1 cellular context compared by ENCODE assay signal in the genomic region with DNA sequence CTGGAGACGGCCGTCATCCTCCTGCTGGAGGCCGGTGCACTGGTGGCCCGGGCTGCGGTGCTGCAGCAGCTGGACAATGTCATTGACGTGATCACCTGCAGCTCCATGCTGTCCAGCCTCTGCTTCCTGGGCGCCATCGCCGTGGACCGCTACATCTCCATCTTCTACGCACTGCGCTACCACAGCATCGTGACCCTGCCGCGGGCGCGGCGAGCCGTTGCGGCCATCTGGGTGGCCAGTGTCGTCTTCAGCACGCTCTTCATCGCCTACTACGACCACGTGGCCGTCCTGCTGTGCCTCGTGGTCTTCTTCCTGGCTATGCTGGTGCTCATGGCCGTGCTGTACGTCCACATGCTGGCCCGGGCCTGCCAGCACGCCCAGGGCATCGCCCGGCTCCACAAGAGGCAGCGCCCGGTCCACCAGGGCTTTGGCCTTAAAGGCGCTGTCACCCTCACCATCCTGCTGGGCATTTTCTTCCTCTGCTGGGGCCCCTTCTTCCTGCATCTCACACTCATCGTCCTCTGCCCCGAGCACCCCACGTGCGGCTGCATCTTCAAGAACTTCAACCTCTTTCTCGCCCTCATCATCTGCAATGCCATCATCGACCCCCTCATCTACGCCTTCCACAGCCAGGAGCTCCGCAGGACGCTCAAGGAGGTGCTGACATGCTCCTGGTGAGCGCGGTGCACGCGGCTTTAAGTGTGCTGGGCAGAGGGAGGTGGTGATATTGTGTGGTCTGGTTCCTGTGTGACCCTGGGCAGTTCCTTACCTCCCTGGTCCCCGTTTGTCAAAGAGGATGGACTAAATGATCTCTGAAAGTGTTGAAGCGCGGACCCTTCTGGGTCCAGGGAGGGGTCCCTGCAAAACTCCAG.
TF ChIP-seq lines count a peak whose summit lies in the region.

No MANE protein-coding gene starts in this region.

TF ChIP-seq in HepG2, 621 proteins besides CTCF, POLR2A, EP300 and RAD21 (continued from another document and continues in another):
- TF ChIP-seq, protein P1, sequence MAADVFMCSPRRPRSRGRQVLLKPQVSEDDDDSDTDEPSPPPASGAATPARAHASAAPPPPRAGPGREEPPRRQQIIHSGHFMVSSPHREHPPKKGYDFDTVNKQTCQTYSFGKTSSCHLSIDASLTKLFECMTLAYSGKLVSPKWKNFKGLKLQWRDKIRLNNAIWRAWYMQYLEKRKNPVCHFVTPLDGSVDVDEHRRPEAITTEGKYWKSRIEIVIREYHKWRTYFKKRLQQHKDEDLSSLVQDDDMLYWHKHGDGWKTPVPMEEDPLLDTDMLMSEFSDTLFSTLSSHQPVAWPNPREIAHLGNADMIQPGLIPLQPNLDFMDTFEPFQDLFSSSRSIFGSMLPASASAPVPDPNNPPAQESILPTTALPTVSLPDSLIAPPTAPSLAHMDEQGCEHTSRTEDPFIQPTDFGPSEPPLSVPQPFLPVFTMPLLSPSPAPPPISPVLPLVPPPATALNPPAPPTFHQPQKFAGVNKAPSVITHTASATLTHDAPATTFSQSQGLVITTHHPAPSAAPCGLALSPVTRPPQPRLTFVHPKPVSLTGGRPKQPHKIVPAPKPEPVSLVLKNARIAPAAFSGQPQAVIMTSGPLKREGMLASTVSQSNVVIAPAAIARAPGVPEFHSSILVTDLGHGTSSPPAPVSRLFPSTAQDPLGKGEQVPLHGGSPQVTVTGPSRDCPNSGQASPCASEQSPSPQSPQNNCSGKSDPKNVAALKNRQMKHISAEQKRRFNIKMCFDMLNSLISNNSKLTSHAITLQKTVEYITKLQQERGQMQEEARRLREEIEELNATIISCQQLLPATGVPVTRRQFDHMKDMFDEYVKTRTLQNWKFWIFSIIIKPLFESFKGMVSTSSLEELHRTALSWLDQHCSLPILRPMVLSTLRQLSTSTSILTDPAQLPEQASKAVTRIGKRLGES (CRISPR knock-in tag; IDR thresholded peaks at IDR 0.05; ENCODE audit: borderline replicate concordance): no peak
- no peak for TF ChIP-seq GLI4 (CRISPR knock-in tag; IDR thresholded peaks at IDR 0.05; ENCODE audit: borderline replicate concordance)
- no peak for TF ChIP-seq DNMT1 (CRISPR knock-in tag; IDR thresholded peaks at IDR 0.05)
- no peak for TF ChIP-seq ZNF337 (CRISPR knock-in tag; IDR thresholded peaks at IDR 0.05; ENCODE audit: borderline replicate concordance, low read depth)
- TF ChIP-seq RFXANK (CRISPR knock-in tag; IDR thresholded peaks at IDR 0.05): no peak
- TF ChIP-seq MZF1 (CRISPR knock-in tag; IDR thresholded peaks at IDR 0.05; ENCODE audit: borderline replicate concordance): no peak
- no peak for TF ChIP-seq MEIS2 (CRISPR knock-in tag; IDR thresholded peaks at IDR 0.05)
- no peak for TF ChIP-seq JARID2 (CRISPR knock-in tag; IDR thresholded peaks at IDR 0.05; ENCODE audit: insufficient replicate concordance)
- no peak for TF ChIP-seq HOXD1 (CRISPR knock-in tag; IDR thresholded peaks at IDR 0.05)
- TF ChIP-seq CCAR2 (optimal IDR thresholded peaks at IDR 0.05; ENCODE audit: low read depth, low read length): no peak
- TF ChIP-seq ZNF382 (CRISPR knock-in tag; IDR thresholded peaks at IDR 0.05; ENCODE audit: borderline replicate concordance): no peak
- no peak for TF ChIP-seq ZNF281 (CRISPR knock-in tag; IDR thresholded peaks at IDR 0.05; ENCODE audit: borderline replicate concordance)
- TF ChIP-seq ZFP41 (CRISPR knock-in tag; IDR thresholded peaks at IDR 0.05; ENCODE audit: borderline replicate concordance): no peak
- TF ChIP-seq ZNF589 (CRISPR knock-in tag; conservative IDR thresholded peaks at IDR 0.05): 0 out of 2 replicates have a peak, but pooled peaks have one; percentile 33
- TF ChIP-seq MED13 (CRISPR knock-in tag; IDR thresholded peaks at IDR 0.05): no peak
- TF ChIP-seq, protein P2, sequence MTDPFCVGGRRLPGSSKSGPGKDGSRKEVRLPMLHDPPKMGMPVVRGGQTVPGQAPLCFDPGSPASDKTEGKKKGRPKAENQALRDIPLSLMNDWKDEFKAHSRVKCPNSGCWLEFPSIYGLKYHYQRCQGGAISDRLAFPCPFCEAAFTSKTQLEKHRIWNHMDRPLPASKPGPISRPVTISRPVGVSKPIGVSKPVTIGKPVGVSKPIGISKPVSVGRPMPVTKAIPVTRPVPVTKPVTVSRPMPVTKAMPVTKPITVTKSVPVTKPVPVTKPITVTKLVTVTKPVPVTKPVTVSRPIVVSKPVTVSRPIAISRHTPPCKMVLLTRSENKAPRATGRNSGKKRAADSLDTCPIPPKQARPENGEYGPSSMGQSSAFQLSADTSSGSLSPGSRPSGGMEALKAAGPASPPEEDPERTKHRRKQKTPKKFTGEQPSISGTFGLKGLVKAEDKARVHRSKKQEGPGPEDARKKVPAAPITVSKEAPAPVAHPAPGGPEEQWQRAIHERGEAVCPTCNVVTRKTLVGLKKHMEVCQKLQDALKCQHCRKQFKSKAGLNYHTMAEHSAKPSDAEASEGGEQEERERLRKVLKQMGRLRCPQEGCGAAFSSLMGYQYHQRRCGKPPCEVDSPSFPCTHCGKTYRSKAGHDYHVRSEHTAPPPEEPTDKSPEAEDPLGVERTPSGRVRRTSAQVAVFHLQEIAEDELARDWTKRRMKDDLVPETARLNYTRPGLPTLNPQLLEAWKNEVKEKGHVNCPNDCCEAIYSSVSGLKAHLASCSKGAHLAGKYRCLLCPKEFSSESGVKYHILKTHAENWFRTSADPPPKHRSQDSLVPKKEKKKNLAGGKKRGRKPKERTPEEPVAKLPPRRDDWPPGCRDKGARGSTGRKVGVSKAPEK (CRISPR knock-in tag; IDR thresholded peaks at IDR 0.05; ENCODE audit: borderline replicate concordance): no peak
- 0 out of 2 replicates have a peak, but pooled peaks have one; percentile 33 for TF ChIP-seq HOXA9 (CRISPR knock-in tag; IDR thresholded peaks at IDR 0.05; ENCODE audit: borderline replicate concordance)
- no peak for TF ChIP-seq ZNF350 (CRISPR knock-in tag; IDR thresholded peaks at IDR 0.05; ENCODE audit: borderline replicate concordance, low read depth)
- TF ChIP-seq ZNF260 (CRISPR knock-in tag; IDR thresholded peaks at IDR 0.05; ENCODE audit: borderline replicate concordance, low read depth): no peak
- TF ChIP-seq MAFK (conservative IDR thresholded peaks at IDR 0.05 in 1 of 2, IDR thresholded peaks at IDR 0.05 in 1 of 2; ENCODE audit: low read length in 2 of 2): no peak
- TF ChIP-seq, protein P3, sequence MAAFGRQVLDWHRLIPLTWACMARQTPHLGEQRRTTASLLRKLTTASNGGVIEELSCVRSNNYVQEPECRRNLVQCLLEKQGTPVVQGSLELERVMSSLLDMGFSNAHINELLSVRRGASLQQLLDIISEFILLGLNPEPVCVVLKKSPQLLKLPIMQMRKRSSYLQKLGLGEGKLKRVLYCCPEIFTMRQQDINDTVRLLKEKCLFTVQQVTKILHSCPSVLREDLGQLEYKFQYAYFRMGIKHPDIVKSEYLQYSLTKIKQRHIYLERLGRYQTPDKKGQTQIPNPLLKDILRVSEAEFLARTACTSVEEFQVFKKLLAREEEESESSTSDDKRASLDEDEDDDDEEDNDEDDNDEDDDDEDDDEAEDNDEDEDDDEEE (CRISPR knock-in tag; IDR thresholded peaks at IDR 0.05): no peak
- no peak for TF ChIP-seq ZBTB40 (IDR thresholded peaks at IDR 0.05)
- peak; percentile 52; the same call in 1 of the 2 replicates for TF ChIP-seq ZBTB40 (CRISPR knock-in tag; IDR thresholded peaks at IDR 0.05)
- TF ChIP-seq ZNF230 (CRISPR knock-in tag; IDR thresholded peaks at IDR 0.05): no peak
- peak; percentile 54; the same call in 1 of the 2 replicates for TF ChIP-seq ZNF746 (CRISPR knock-in tag; IDR thresholded peaks at IDR 0.05)
- TF ChIP-seq RORA (CRISPR knock-in tag; IDR thresholded peaks at IDR 0.05): no peak
- TF ChIP-seq RFX1 (IDR thresholded peaks at IDR 0.05): no peak
- peak; percentile 49; the same call in 1 of the 2 replicates for TF ChIP-seq ZSCAN21 (CRISPR knock-in tag; IDR thresholded peaks at IDR 0.05; ENCODE audit: borderline replicate concordance)
- no peak for TF ChIP-seq ZNF616 (CRISPR knock-in tag; IDR thresholded peaks at IDR 0.05; ENCODE audit: low read depth)
- no peak for TF ChIP-seq ARNT2 (CRISPR knock-in tag; IDR thresholded peaks at IDR 0.05; ENCODE audit: low read depth)
- no peak for TF ChIP-seq SP2 (CRISPR knock-in tag; IDR thresholded peaks at IDR 0.05)
